ENCODE assay signal across 8 cellular contexts in genomic region chr17:30378191-30378796, GRCh38.
DNase-seq lines count a peak whose midpoint lies in the region; ATAC-seq lines count a peak whose summit lies in the region.

No MANE protein-coding gene starts in this region.

- H3K4me3 ChIP-seq in HAP-1, result peak overlapping the region; percentile 83

- H3K36me3 Mint-ChIP-seq in memory B cell, result no peaks in the 10 kb centered on the region

- H3K27ac ChIP-seq in cingulate gyrus (ENCODE audit: low read depth, low read length), result peak overlapping the region; percentile 69

- H3K27ac Mint-ChIP-seq in memory B cell, result peak overlapping the region; percentile 66

- H3K4me1 Mint-ChIP-seq in memory B cell, result peaks cover 18% of the 10 kb centered on the region

- H3K4me1 ChIP-seq in HAP-1, result peaks cover 35% of the 10 kb centered on the region

- ATAC-seq in activated CD4-positive, CD25-positive, alpha-beta regulatory T cell treated with anti-CD3 and anti-CD28 coated beads, Interleukin-2, amount 50 U/mL, for 24 hours, result peak; percentile 14 to 25
- ATAC-seq in memory B cell (ENCODE audit: low read depth) (peak; percentile 1), HG03521 (IDR thresholded peaks at IDR 0.05; ENCODE audit: unreplicated experiment) (no peak)

- H3K27me3 ChIP-seq in HAP-1 (ENCODE audit: low read depth), result no peaks in the 10 kb centered on the region

- in situ Hi-C loops in HAP-1 (cut with MboI; ENCODE audit: low sequenced_read_pairs), result no loop called here

- H3K4me3 Mint-ChIP-seq in memory B cell, result peak overlapping the region; percentile 90

- H3K9me3 Mint-ChIP-seq in memory B cell, result no peaks in the 10 kb centered on the region

- no peaks in the 10 kb centered on the region for H3K9me3 ChIP-seq in HAP-1

- H3K36me3 ChIP-seq in HAP-1 (replicated peaks), result no peaks in the 10 kb centered on the region

- peak; percentile 8 for DNase-seq in AG08395 (ENCODE audit: low spot score)
- peak in 1 of 2 experiments; percentile 17 for DNase-seq in HAP-1 (ENCODE audit: low spot score in 2 of 2)
- DNase-seq in memory B cell (ENCODE audit: low spot score in 2 of 2), result peak in 1 of 2 donors; percentile 35
- DNase-seq in stimulated activated CD8-positive, alpha-beta memory T cell treated with anti-CD3 and anti-CD28 coated beads, Interleukin-4, amount 100 ng/mL, for 48 hours, result peak; percentile 71
- DNase-seq in MV-4-11 (lab: John Stamatoyannopoulos, UW), result no peak

- H3K27me3 Mint-ChIP-seq in memory B cell, result peaks cover 34% of the 10 kb centered on the region
